In the genomic region with DNA sequence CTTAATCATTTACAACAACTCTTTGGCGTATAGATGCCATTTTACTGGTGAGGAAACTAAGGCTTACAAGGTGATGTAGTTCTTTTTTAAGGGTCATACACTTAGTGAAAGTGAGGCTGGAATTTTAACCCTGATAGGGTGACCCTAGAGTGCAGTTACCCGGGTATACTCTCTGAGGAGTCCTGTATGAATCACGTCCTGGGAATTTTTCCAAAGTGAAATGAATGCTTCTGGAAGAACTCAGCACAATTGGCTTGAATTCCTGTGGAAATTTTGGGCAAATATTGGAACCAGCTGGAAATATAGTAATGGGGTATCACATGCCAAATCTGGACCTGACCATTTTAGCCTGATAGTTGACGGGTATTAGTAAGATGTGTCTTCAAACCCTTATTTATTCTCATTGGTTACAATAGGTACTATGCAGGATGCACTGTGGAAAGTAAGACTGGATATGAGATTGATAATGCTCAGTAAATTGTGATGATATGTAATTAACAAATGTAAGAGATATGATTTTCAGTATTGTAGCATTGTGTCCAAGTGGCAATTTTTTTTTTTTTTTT, we compare ENCODE assay signal across 12 cellular contexts. TPM values are rescaled to one million over a fixed set of nuclear protein-coding genes. Genes with fewer than 3 reads are reported as not detected.
A peak's percentile ranks its signal among the peaks of the same experiment; 100 is the strongest.
DNase-seq lines count a peak whose midpoint lies in the region; ATAC-seq and TF ChIP-seq lines count a peak whose summit lies in the region.
"Had no signal": no experiment of that assay in that cellular context is flagged by ENCODE, and none has a peak within 500 bp of the region (broad histone marks: within the 10 kb centered on the region; RNA-seq: fewer than 3 reads in every experiment).

No MANE protein-coding gene starts in this region.

- H3K4me1 Mint-ChIP-seq in stimulated activated effector memory CD8-positive, alpha-beta T cell treated with anti-CD3 and anti-CD28 coated beads, Interleukin-12 subunit alpha, Interleukin-12 subunit beta, amount 100 ng/mL, for 72 hours, result peaks cover 47% of the 10 kb centered on the region

- peaks cover 100% of the 10 kb centered on the region for H3K36me3 Mint-ChIP-seq in stimulated activated effector memory CD8-positive, alpha-beta T cell treated with anti-CD3 and anti-CD28 coated beads, Interleukin-12 subunit alpha, Interleukin-12 subunit beta, amount 100 ng/mL, for 72 hours

- peak overlapping the region; percentile 27 to 57 (median 46) for H3K27ac ChIP-seq in gastrocnemius medialis

- peaks cover 12 to 20% of the 10 kb centered on the region in 2 donors for H3K4me1 ChIP-seq in gastrocnemius medialis

- ATAC-seq in gastrocnemius medialis, result peak; percentile 66 to 84
- ATAC-seq in GM19455 (IDR thresholded peaks at IDR 0.05; ENCODE audit: unreplicated experiment), result no peak
- ATAC-seq in stimulated activated effector memory CD8-positive, alpha-beta T cell treated with anti-CD3 and anti-CD28 coated beads, Interleukin-12 subunit alpha, Interleukin-12 subunit beta, amount 100 ng/mL, for 72 hours, result no peak

- H3K27me3 ChIP-seq in gastrocnemius medialis, result no peaks in the 10 kb centered on the region

- no peaks in the 10 kb centered on the region for H3K9me3 Mint-ChIP-seq in stimulated activated effector memory CD8-positive, alpha-beta T cell treated with anti-CD3 and anti-CD28 coated beads, Interleukin-12 subunit alpha, Interleukin-12 subunit beta, amount 100 ng/mL, for 72 hours
- H3K9me3 Mint-ChIP-seq: activated B cell treated with CpG ODN at 0.5 μM for 24 hours had no signal

- H3K4me3 ChIP-seq in fibroblast of villous mesenchyme (ENCODE audit: low read depth, low read length), result no peak overlapping the region
- no peak overlapping the region for H3K4me3 ChIP-seq in gastrocnemius medialis

- DNase-seq in GM04503 (ENCODE audit: low read depth), result peak; percentile 89
- peak; percentile 47 for DNase-seq in T1000 (lab: John Stamatoyannopoulos, UW)
- peak; percentile 61 for DNase-seq in fibroblast of villous mesenchyme (ENCODE audit: low read depth)
- DNase-seq in gastrocnemius medialis, result no peak
- DNase-seq in T-helper 1 cell, result no peak
- DNase-seq in stimulated activated effector memory CD8-positive, alpha-beta T cell treated with anti-CD3 and anti-CD28 coated beads, Interleukin-12 subunit alpha, Interleukin-12 subunit beta, amount 100 ng/mL, for 72 hours (ENCODE audit: low spot score in 2 of 2), result no peak
- no peak for DNase-seq in globus pallidus (ENCODE audit: low spot score)
- DNase-seq: activated B cell treated with CpG ODN at 0.5 μM for 24 hours; activated naive CD4-positive, alpha-beta T cell; glutamatergic neuron; MM.1S had no signal

- no peak for TF ChIP-seq CTCF in fibroblast of villous mesenchyme (IDR thresholded peaks at IDR 0.05; ENCODE audit: insufficient read depth, low read depth, low read length)
- no peak for TF ChIP-seq CTCF in gastrocnemius medialis (IDR thresholded peaks at IDR 0.05 in 4 of 5, conservative IDR thresholded peaks at IDR 0.05 in 1 of 5)

- in situ Hi-C loops in gastrocnemius medialis (cut with MboI; ENCODE audit: low sequenced_read_pairs in 4 of 4), result loop anchor here in 1 of 4 donors (25.0 kb wide), 1 partner anchor 363 kb away; no protein-coding TSS in a partner anchor

- no peak for TF ChIP-seq POLR2A in gastrocnemius medialis (IDR thresholded peaks at IDR 0.05)

- peaks cover 0 to 32% of the 10 kb centered on the region in 2 donors for H3K36me3 ChIP-seq in gastrocnemius medialis

- H3K27ac Mint-ChIP-seq in stimulated activated effector memory CD8-positive, alpha-beta T cell treated with anti-CD3 and anti-CD28 coated beads, Interleukin-12 subunit alpha, Interleukin-12 subunit beta, amount 100 ng/mL, for 72 hours, result no peak overlapping the region
- H3K27ac Mint-ChIP-seq: activated B cell treated with CpG ODN at 0.5 μM for 24 hours had no signal

- no peaks in the 10 kb centered on the region for H3K9me3 ChIP-seq in gastrocnemius medialis

- intact Hi-C loops in gastrocnemius medialis (cut with DNase I; ENCODE audit: low total_unique reads), result no loop called here

- H3K4me3 Mint-ChIP-seq in stimulated activated effector memory CD8-positive, alpha-beta T cell treated with anti-CD3 and anti-CD28 coated beads, Interleukin-12 subunit alpha, Interleukin-12 subunit beta, amount 100 ng/mL, for 72 hours, result no peak overlapping the region
- H3K4me3 Mint-ChIP-seq: activated B cell treated with CpG ODN at 0.5 μM for 24 hours had no signal

RNA-seq across cellular contexts. Expression of gene SUB1, which starts 14.8 kb away (rescaled TPM):
- total RNA-seq in fibroblast of villous mesenchyme (105 and 142 TPM in 2 replicates), gastrocnemius medialis (100 to 1,000 TPM in 2 of 4 donors, 10 to 100 TPM in 2; 82.6 to 162 (median 100) TPM)

Comparison
In these comparisons a context has a peak if more than half of its experiments do, and no peak if none do; other contexts are left out.
1. DNase-seq: peak in GM04503 (single experiment), T1000 (single experiment) and fibroblast of villous mesenchyme (single experiment); none in gastrocnemius medialis (0 of 2), T-helper 1 cell (0 of 5), stimulated activated effector memory CD8-positive, alpha-beta T cell treated with anti-CD3 and anti-CD28 coated beads, Interleukin-12 subunit alpha, Interleukin-12 subunit beta, amount 100 ng/mL, for 72 hours (0 of 2) and globus pallidus (single experiment).
2. ATAC-seq: peak in gastrocnemius medialis (2 of 2); none in GM19455 (single experiment) and stimulated activated effector memory CD8-positive, alpha-beta T cell treated with anti-CD3 and anti-CD28 coated beads, Interleukin-12 subunit alpha, Interleukin-12 subunit beta, amount 100 ng/mL, for 72 hours (single experiment).